2 cellular contexts compared by ENCODE assay signal in the genomic region with DNA sequence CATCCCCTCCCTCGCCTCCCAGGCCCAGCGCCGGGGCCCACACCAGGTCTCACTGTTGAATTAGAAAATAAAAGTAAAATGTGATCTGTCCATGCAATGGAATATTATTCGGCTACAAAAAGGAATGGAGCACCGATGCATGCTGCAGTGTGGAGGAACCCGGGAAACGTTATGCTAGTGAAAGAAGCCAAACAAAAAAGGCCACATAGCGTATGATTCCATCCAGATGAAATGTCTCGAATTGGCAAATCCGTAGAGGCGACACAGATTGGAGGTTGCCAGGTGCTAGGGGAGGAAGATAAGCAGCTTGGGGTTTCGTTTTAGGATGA.
TF ChIP-seq lines count a peak whose summit lies in the region.

No MANE protein-coding gene starts in this region.

TF ChIP-seq in GM12878, 131 proteins besides CTCF, POLR2A, EP300 and RAD21 (continued from another document):
- TF ChIP-seq BMI1 (IDR thresholded peaks at IDR 0.05; ENCODE audit: borderline replicate concordance), result no peak
- TF ChIP-seq, protein P1, sequence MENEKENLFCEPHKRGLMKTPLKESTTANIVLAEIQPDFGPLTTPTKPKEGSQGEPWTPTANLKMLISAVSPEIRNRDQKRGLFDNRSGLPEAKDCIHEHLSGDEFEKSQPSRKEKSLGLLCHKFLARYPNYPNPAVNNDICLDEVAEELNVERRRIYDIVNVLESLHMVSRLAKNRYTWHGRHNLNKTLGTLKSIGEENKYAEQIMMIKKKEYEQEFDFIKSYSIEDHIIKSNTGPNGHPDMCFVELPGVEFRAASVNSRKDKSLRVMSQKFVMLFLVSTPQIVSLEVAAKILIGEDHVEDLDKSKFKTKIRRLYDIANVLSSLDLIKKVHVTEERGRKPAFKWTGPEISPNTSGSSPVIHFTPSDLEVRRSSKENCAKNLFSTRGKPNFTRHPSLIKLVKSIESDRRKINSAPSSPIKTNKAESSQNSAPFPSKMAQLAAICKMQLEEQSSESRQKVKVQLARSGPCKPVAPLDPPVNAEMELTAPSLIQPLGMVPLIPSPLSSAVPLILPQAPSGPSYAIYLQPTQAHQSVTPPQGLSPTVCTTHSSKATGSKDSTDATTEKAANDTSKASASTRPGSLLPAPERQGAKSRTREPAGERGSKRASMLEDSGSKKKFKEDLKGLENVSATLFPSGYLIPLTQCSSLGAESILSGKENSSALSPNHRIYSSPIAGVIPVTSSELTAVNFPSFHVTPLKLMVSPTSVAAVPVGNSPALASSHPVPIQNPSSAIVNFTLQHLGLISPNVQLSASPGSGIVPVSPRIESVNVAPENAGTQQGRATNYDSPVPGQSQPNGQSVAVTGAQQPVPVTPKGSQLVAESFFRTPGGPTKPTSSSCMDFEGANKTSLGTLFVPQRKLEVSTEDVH (IDR thresholded peaks at IDR 0.05; ENCODE audit: low read depth, partially characterized antibody), result no peak
- no peak for TF ChIP-seq NFIC (IDR thresholded peaks at IDR 0.05; ENCODE audit: low read depth, low read length)
- TF ChIP-seq FOS (IDR thresholded peaks at IDR 0.05; ENCODE audit: borderline replicate concordance, extremely low read depth, insufficient read length), result no peak
- TF ChIP-seq, protein P2, sequence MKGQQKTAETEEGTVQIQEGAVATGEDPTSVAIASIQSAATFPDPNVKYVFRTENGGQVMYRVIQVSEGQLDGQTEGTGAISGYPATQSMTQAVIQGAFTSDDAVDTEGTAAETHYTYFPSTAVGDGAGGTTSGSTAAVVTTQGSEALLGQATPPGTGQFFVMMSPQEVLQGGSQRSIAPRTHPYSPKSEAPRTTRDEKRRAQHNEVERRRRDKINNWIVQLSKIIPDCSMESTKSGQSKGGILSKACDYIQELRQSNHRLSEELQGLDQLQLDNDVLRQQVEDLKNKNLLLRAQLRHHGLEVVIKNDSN (IDR thresholded peaks at IDR 0.05; ENCODE audit: borderline replicate concordance, extremely low read length, insufficient read depth, low read depth, low read length), result no peak
- TF ChIP-seq NRF1 (conservative IDR thresholded peaks at IDR 0.05; ENCODE audit: low read depth, low read length), result no peak
- TF ChIP-seq ZNF217 (IDR thresholded peaks at IDR 0.05), result no peak

TF ChIP-seq in GM12891, 5 proteins besides CTCF, POLR2A, EP300 and RAD21 (continued from another document):
- TF ChIP-seq POLR2AphosphoS5 (IDR thresholded peaks at IDR 0.05; ENCODE audit: low read depth, low read length) (no peak), TAF1 (IDR thresholded peaks at IDR 0.05; ENCODE audit: low read depth, low read length) (no peak), PAX5 (IDR thresholded peaks at IDR 0.05; ENCODE audit: insufficient read depth, low read length, severe bottlenecking) (no peak)
